Comparison of ENCODE assay signal across 1 cellular context in genomic region chr10:22324413-22324812, GRCh38.
TF ChIP-seq lines count a peak whose summit lies in the region.

No MANE protein-coding gene starts in this region.

TF ChIP-seq in liver, 16 proteins besides CTCF, POLR2A, EP300 and RAD21 (continued from another document):
- TF ChIP-seq ZBTB33 (IDR thresholded peaks at IDR 0.05) (no peak), ATF3 (IDR thresholded peaks at IDR 0.05) (no peak), MAX (IDR thresholded peaks at IDR 0.05) (no peak), TAF1 (conservative IDR thresholded peaks at IDR 0.05) (no peak), YY1 (IDR thresholded peaks at IDR 0.05) (no peak)
TF ChIP-seq in liver: peak in this region for 0.
